ENCODE assay signal across 22 cellular contexts in genomic region chr15:68608844-68609232, GRCh38. TPM values are rescaled to one million over a fixed set of nuclear protein-coding genes. Genes with fewer than 3 reads are reported as not detected.
A peak's percentile ranks its signal among the peaks of the same experiment; 100 is the strongest.
DNase-seq lines count a peak whose midpoint lies in the region; ATAC-seq and TF ChIP-seq lines count a peak whose summit lies in the region.
"Had no signal": no experiment of that assay in that cellular context is flagged by ENCODE, and none has a peak within 500 bp of the region (broad histone marks: within the 10 kb centered on the region; RNA-seq: fewer than 3 reads in every experiment).

No MANE protein-coding gene starts in this region.

- no peaks in the 10 kb centered on the region for H3K9me3 Mint-ChIP-seq in endodermal cell
- H3K9me3 Mint-ChIP-seq: activated naive CD8-positive, alpha-beta T cell treated with anti-CD3 and anti-CD28 coated beads for 36 hours; effector memory CD8-positive, alpha-beta T cell had no signal

- H3K9me3 ChIP-seq in endodermal cell (ENCODE audit: control insufficient read depth, low read length) (no peaks in the 10 kb centered on the region), osteoblast (ENCODE audit: low read depth, low read length) (no peaks in the 10 kb centered on the region), tibial artery (no peaks in the 10 kb centered on the region)
- H3K9me3 ChIP-seq: prostate gland had no signal

- no peaks in the 10 kb centered on the region for H4K20me1 ChIP-seq in osteoblast (ENCODE audit: insufficient read depth, low read length)

- H3K9ac ChIP-seq in endodermal cell (ENCODE audit: extremely low read depth, low read length, poor library complexity, severe bottlenecking), result no peak overlapping the region

- H3K27ac Mint-ChIP-seq in endodermal cell, result peak overlapping the region; percentile 21
- H3K27ac Mint-ChIP-seq: activated CD8-positive, alpha-beta T cell treated with anti-CD3 and anti-CD28 coated beads, Interleukin-2, amount 10 ng/mL, durations not matched to agents 7 days and 5 days; activated naive CD8-positive, alpha-beta T cell treated with anti-CD3 and anti-CD28 coated beads for 36 hours; B cell; effector memory CD8-positive, alpha-beta T cell; IgD-negative memory B cell; stimulated activated naive B cell treated with anti-CD40 and anti-IgM and Interleukin-4, amounts not matched to agents 10 μg/mL and 1 μg/mL and 100 μg/mL, for 72 hours had no signal

- H3K27me3 ChIP-seq in endodermal cell (ENCODE audit: control insufficient read depth, insufficient read depth, low read length, poor library complexity, severe bottlenecking) (no peaks in the 10 kb centered on the region), osteoblast (ENCODE audit: insufficient read depth, low read length) (no peaks in the 10 kb centered on the region), tibial artery (no peaks in the 10 kb centered on the region)
- H3K27me3 ChIP-seq: cardiac muscle cell, left lung had no signal

- 65 to 86% (median 70%) methylated on average over 4 of the region's 4 CpGs for WGBS in adipose tissue, 3 donors
- 89% methylated on average over 4 of the region's 4 CpGs; no CpG with 5 or more reads in 1 of the 2 experiments for WGBS in endodermal cell (ENCODE audit: insufficient coverage in 1 of 2, insufficient read length in 1 of 2), 2 experiments

- peaks cover 11% of the 10 kb centered on the region for H3K4me1 Mint-ChIP-seq in endodermal cell
- H3K4me1 Mint-ChIP-seq: activated naive CD8-positive, alpha-beta T cell treated with anti-CD3 and anti-CD28 coated beads for 36 hours had no signal

- no peak overlapping the region for H3K4me2 ChIP-seq in osteoblast (ENCODE audit: insufficient read depth, low read length)

- no peaks in the 10 kb centered on the region for H3K4me1 ChIP-seq in endodermal cell (ENCODE audit: control insufficient read depth, insufficient read depth, low read length)
- peaks cover 39% of the 10 kb centered on the region for H3K4me1 ChIP-seq in osteoblast (ENCODE audit: insufficient read depth, low read length)
- peaks cover 0 to 29% (median 18%) of the 10 kb centered on the region in 4 donors for H3K4me1 ChIP-seq in tibial artery
- H3K4me1 ChIP-seq: prostate gland had no signal

- intact Hi-C loops in tibial artery (cut with DNase I; ENCODE audit: low total_unique reads), result no loop called here

- H3K79me2 ChIP-seq in osteoblast (ENCODE audit: insufficient read depth, low read length), result peaks cover 15% of the 10 kb centered on the region

- H3K27me3 Mint-ChIP-seq in endodermal cell (ENCODE audit: insufficient read depth), result no peaks in the 10 kb centered on the region
- H3K27me3 Mint-ChIP-seq: activated naive CD8-positive, alpha-beta T cell treated with anti-CD3 and anti-CD28 coated beads for 36 hours; IgD-negative memory B cell; stimulated activated naive B cell treated with anti-CD40 and anti-IgM and Interleukin-4, amounts not matched to agents 10 μg/mL and 1 μg/mL and 100 μg/mL, for 72 hours had no signal

- TF ChIP-seq CTCF in endodermal cell (conservative IDR thresholded peaks at IDR 0.05), result no peak
- no peak for TF ChIP-seq CTCF in osteoblast (IDR thresholded peaks at IDR 0.05; ENCODE audit: extremely low read depth, low read depth, low read length)
- no peak for TF ChIP-seq CTCF in tibial artery (IDR thresholded peaks at IDR 0.05)
- TF ChIP-seq CTCF in GM20000 (IDR thresholded peaks at IDR 0.05; ENCODE audit: extremely low read depth, missing control alignments), result no peak

- no peak for DNase-seq in endodermal cell
- no peak for DNase-seq in osteoblast (ENCODE audit: insufficient read length, low spot score, missing footprints)
- DNase-seq in tibial artery, result no peak
- no peak for DNase-seq in GM20000 (ENCODE audit: low spot score)
- DNase-seq in NCI-H2171 treated with DMSO at 0.1 percent for 48 hours (lab: John Stamatoyannopoulos, UW), result no peak
- DNase-seq: activated CD8-positive, alpha-beta T cell treated with anti-CD3 and anti-CD28 coated beads, Interleukin-2, amount 10 ng/mL, durations not matched to agents 7 days and 5 days; activated naive CD8-positive, alpha-beta T cell treated with anti-CD3 and anti-CD28 coated beads for 36 hours; activated T-cell treated with anti-CD3 and anti-CD28 coated beads, Interleukin-2, amount 50 U/mL, for 48 hours; effector memory CD8-positive, alpha-beta T cell; NCI-H2081 treated with DMSO at 0.1 percent for 48 hours; NCI-H524 treated with DMSO at 0.1 percent for 48 hours; SHP77; stimulated activated CD4-positive, alpha-beta T cell treated with anti-CD3 and anti-CD28 coated beads, Interleukin-12 subunit alpha, Interleukin-12 subunit beta, amount 100 ng/mL, for 4 hours; stimulated activated naive B cell treated with anti-CD40 and anti-IgM and Interleukin-4, amounts not matched to agents 10 μg/mL and 1 μg/mL and 100 μg/mL, for 72 hours had no signal

- H3K4me3 ChIP-seq in endodermal cell (ENCODE audit: low read length) (no peak overlapping the region), osteoblast (ENCODE audit: insufficient read depth, low read length) (no peak overlapping the region), tibial artery (no peak overlapping the region)
- H3K4me3 ChIP-seq: cardiac muscle cell, left lung, prostate gland had no signal

- H3K27ac ChIP-seq in adipose tissue (ENCODE audit: low read depth, low read length) (peak overlapping the region; percentile 74), endodermal cell (ENCODE audit: low read depth, low read length) (no peak overlapping the region), osteoblast (ENCODE audit: low read depth, low read length) (peak overlapping the region; percentile 25), tibial artery (peak overlapping the region; percentile 28 to 35)
- H3K27ac ChIP-seq: cardiac muscle cell, left lung, prostate gland had no signal

- H3K4me3 Mint-ChIP-seq in endodermal cell, result no peak overlapping the region
- H3K4me3 Mint-ChIP-seq: activated CD8-positive, alpha-beta T cell treated with anti-CD3 and anti-CD28 coated beads, Interleukin-2, amount 10 ng/mL, durations not matched to agents 7 days and 5 days; activated naive CD8-positive, alpha-beta T cell treated with anti-CD3 and anti-CD28 coated beads for 36 hours; B cell; effector memory CD8-positive, alpha-beta T cell; stimulated activated naive B cell treated with anti-CD40 and anti-IgM and Interleukin-4, amounts not matched to agents 10 μg/mL and 1 μg/mL and 100 μg/mL, for 72 hours had no signal

- no peak for ATAC-seq in GM19397 (IDR thresholded peaks at IDR 0.05; ENCODE audit: unreplicated experiment)
- ATAC-seq: activated CD8-positive, alpha-beta T cell treated with anti-CD3 and anti-CD28 coated beads, Interleukin-2, amount 10 ng/mL, durations not matched to agents 7 days and 5 days; effector memory CD8-positive, alpha-beta T cell; stimulated activated naive B cell treated with anti-CD40 and anti-IgM and Interleukin-4, amounts not matched to agents 10 μg/mL and 1 μg/mL and 100 μg/mL, for 72 hours had no signal

- no peaks in the 10 kb centered on the region for H3K36me3 Mint-ChIP-seq in endodermal cell (ENCODE audit: low read depth)
- H3K36me3 Mint-ChIP-seq: activated naive CD8-positive, alpha-beta T cell treated with anti-CD3 and anti-CD28 coated beads for 36 hours had no signal

- H3K36me3 ChIP-seq in endodermal cell (ENCODE audit: control insufficient read depth, insufficient read depth, low read length) (no peaks in the 10 kb centered on the region), osteoblast (ENCODE audit: insufficient read depth, low read length) (no peaks in the 10 kb centered on the region), tibial artery (no peaks in the 10 kb centered on the region)
- H3K36me3 ChIP-seq: cardiac muscle cell, left lung, prostate gland had no signal

- H2AFZ ChIP-seq in osteoblast (ENCODE audit: low read length), result no peak overlapping the region

RNA-seq across cellular contexts. Expression of gene CORO2B, which starts 30.0 kb away (rescaled TPM):
- polyA plus RNA-seq in adipose tissue, result 10 to 100 TPM in 1 of 3 donors, 1 to 10 TPM in 2; 1.8 to 19.7 (median 7.8) TPM
- total RNA-seq in endodermal cell (1 to 10 TPM; 1.1 to 1.2 TPM), osteoblast (10.5 and 14.1 TPM in 2 replicates)
- 13.0 TPM for polyA plus RNA-seq in endodermal cell (2013, experiment 1 of 2)
- 12.1 TPM for polyA plus RNA-seq in endodermal cell (2013, experiment 2 of 2)
- total RNA-seq: activated CD8-positive, alpha-beta T cell treated with anti-CD3 and anti-CD28 coated beads, Interleukin-2, amount 10 ng/mL, durations not matched to agents 7 days and 5 days; activated naive CD8-positive, alpha-beta T cell treated with anti-CD3 and anti-CD28 coated beads for 36 hours; T-helper 1 cell treated with Interleukin-12 subunit alpha and Interleukin-12 subunit beta and Interleukin-4 antibody, amounts not matched to agents 30 ng/mL and 1 ng/mL, for 36 hours had no signal
